In the genomic region with DNA sequence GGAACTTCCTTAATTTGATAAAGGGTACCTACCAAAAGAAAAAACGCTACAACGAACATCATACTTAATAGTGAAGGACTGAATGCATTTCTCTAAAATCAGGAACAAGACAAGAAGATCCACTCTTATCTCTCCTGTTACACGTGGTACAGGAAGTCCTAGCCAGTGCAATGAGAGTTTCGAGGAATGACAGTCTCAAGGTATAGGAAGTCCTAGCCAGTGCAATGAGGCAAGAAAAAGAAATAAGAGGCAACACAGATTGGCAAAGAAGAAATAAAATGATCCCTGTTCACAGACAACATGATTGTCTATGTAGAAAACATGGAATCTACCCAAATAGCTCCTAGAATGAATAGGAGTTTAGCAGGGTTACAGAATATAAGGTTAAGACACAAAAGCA, we compare ENCODE assay signal across 9 cellular contexts.
"Had no signal": no experiment of that assay in that cellular context is flagged by ENCODE, and none has a peak within 500 bp of the region (broad histone marks: within the 10 kb centered on the region; RNA-seq: fewer than 3 reads in every experiment).

No MANE protein-coding gene starts in this region.

- H3K4me1 ChIP-seq: HAP-1 had no signal

- H3K4me3 ChIP-seq: GM23248, HAP-1 had no signal

- H3K9me3 ChIP-seq: HAP-1 had no signal

- H3K27ac ChIP-seq: GM23248, KMS-11 had no signal

- ATAC-seq: HCT116 had no signal

- FAIRE-seq: HTR-8/SVneo had no signal

- DNase-seq: GM23248, GOT3, H7, IMR-90, KBM-7 had no signal

- H3K36me3 ChIP-seq: HAP-1 had no signal
